Comparison of ENCODE assay signal across 8 cellular contexts in the genomic region with DNA sequence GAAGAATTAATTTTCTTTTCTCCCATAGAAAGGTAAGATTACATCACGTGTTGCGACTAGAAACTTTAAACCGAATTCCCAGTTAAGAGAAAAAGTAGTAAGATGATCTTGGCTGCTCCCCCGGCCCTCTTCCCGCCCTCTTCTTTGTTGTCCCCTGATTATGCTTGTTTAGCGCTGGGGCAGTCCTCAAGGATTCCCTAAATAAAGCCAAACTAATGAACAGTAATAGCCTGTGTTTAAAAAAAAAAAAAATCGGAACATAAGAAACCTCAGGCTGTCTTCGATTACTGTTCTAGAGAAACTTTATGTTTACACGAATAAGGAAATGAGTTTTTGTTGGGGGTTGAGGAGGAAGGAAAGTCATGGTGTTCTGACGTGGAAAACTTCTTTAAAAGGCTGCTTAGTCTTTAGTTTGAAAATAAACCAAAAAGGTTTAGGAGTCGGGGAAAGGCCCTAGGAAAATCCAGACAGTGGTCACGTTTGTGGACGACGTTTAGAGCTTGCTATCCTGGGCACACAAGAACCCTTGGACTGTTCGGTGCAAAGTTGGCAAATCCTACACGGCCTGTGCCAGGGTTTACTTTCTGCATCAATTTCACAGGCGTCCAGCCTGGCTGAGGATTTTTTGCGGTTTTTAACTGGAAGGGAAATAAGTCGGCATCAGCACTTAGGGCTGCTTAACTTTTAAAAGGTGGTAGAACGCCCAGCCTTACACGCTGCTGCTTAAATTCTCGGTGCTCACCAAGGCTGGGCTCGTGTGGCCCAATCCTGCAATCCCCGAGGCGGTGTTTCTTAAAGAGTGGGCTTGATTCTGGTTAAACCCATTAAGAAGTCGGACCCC. TPM values are rescaled to one million over a fixed set of nuclear protein-coding genes. Genes with fewer than 3 reads are reported as not detected.
DNase-seq lines count a peak whose midpoint lies in the region; ATAC-seq and TF ChIP-seq lines count a peak whose summit lies in the region.

No MANE protein-coding gene starts in this region.

- H3K27me3 ChIP-seq in HCT116 (ENCODE audit: insufficient read depth, low read length) (no peaks in the 10 kb centered on the region), body of pancreas (no peaks in the 10 kb centered on the region), gastrocnemius medialis (no peaks in the 10 kb centered on the region)

- POLR2A ChIA-PET in HCT116 (lab: Charles Lee) = interaction anchor here (1.0 kb wide), 1 partner anchor 50 kb away, joined by 4 read pairs; no protein-coding TSS in a partner anchor

- no peaks in the 10 kb centered on the region for H3K9me2 ChIP-seq in HCT116 (ENCODE audit: insufficient read depth)

- 0 out of 4 replicates have a peak, but pooled peaks cover 0 to 1% of the 10 kb centered on the region in 2 experiments for H3K36me3 ChIP-seq in HCT116 (ENCODE audit: control insufficient read depth in 1 of 2, insufficient read depth in 2 of 2, low read length in 2 of 2)
- H3K36me3 ChIP-seq in body of pancreas (replicated peaks in 1 of 2; ENCODE audit: insufficient read depth in 1 of 2, low read depth in 2 of 2) = no peaks in the 10 kb centered on the region
- H3K36me3 ChIP-seq in gastrocnemius medialis = no peaks in the 10 kb centered on the region

- RAD21 ChIA-PET in HCT116 (lab: Charles Lee; ENCODE audit: low non-redundant PET in 1 of 2, low total read pairs in 2 of 2, uncharacterized antibody in 2 of 2, unreplicated experiment in 2 of 2) = no interaction called here

- no TSS peak for BruUV-seq in HCT116 (replicated peaks; lab: Mats Ljungman, UMichigan)

- H2AFZ ChIP-seq in HCT116 (ENCODE audit: low read depth, low read length, poor library complexity, severe bottlenecking) = peak overlapping the region; percentile 87

- TF ChIP-seq CTCF in AG10803 (conservative IDR thresholded peaks at IDR 0.05; ENCODE audit: low read length) = no peak
- TF ChIP-seq CTCF in HCT116 (IDR thresholded peaks at IDR 0.05 in 2 of 3, conservative IDR thresholded peaks at IDR 0.05 in 1 of 3; ENCODE audit: borderline replicate concordance in 1 of 3, insufficient read depth in 1 of 3, low read depth in 2 of 3, low read length in 2 of 3) = no peak
- TF ChIP-seq CTCF in body of pancreas (IDR thresholded peaks at IDR 0.05) = no peak
- no peak for TF ChIP-seq CTCF in gastrocnemius medialis (IDR thresholded peaks at IDR 0.05 in 4 of 5, conservative IDR thresholded peaks at IDR 0.05 in 1 of 5)

- peaks cover 6 to 27% of the 10 kb centered on the region in 2 experiments; a peak in 3 of 4 replicates for H3K4me1 ChIP-seq in HCT116 (ENCODE audit: control insufficient read depth in 1 of 2, insufficient read depth in 2 of 2, low read length in 2 of 2)
- H3K4me1 ChIP-seq in body of pancreas = peaks cover 37% of the 10 kb centered on the region
- peaks cover 42 to 44% of the 10 kb centered on the region in 2 donors for H3K4me1 ChIP-seq in gastrocnemius medialis

- H3K4me3 ChIP-seq in AG10803 (ENCODE audit: low read length) (peak overlapping the region; percentile 82), HCT116 (replicated peaks in 1 of 2; ENCODE audit: low read depth in 1 of 2, low read length in 2 of 2) (peak overlapping the region; percentile 61 to 76), body of pancreas (no peak overlapping the region), iPS-18c (ENCODE audit: insufficient read depth, low read depth, low read length) (peak overlapping the region; percentile 89), gastrocnemius medialis (peak overlapping the region; percentile 72 to 88 (median 80))

- TF ChIP-seq RAD21 in HCT116 (IDR thresholded peaks at IDR 0.05; ENCODE audit: low read depth) = no peak

- H3K27ac ChIP-seq in HCT116 (ENCODE audit: low read depth, low read length) (peak overlapping the region; percentile 71), body of pancreas (peak overlapping the region; percentile 73 to 99 (median 92)), gastrocnemius medialis (peak overlapping the region; percentile 92 to 98 (median 96))

- WGBS in body of pancreas, 2 donors = 0 to 1% methylated on average over 26 of the region's 26 CpGs

- CTCF ChIA-PET in HCT116 (lab: Charles Lee) = interaction anchor here (1.2 kb wide), 1 partner anchor 44 kb away, joined by 3 read pairs; the partner anchor contains the start of genes HMMR and NUDCD2

- H3K4me2 ChIP-seq in HCT116 (ENCODE audit: low read length) = peak overlapping the region; percentile 75

- TF ChIP-seq POLR2A in HCT116 (IDR thresholded peaks at IDR 0.05; ENCODE audit: borderline replicate concordance, extremely low read depth, insufficient read depth, insufficient read length) = peak; percentile 38
- TF ChIP-seq POLR2A in body of pancreas (IDR thresholded peaks at IDR 0.05) = peak in 1 of 3 donors; percentile 20
- no peak for TF ChIP-seq POLR2A in gastrocnemius medialis (IDR thresholded peaks at IDR 0.05)

- peak overlapping the region; percentile 65 for H3K9ac ChIP-seq in HCT116 (ENCODE audit: low read length)

- in situ Hi-C loops in gastrocnemius medialis (cut with MboI; ENCODE audit: low sequenced_read_pairs in 4 of 4) = loop anchor here in 1 of 4 donors (10.0 kb wide), 1 partner anchor 50 kb away; no protein-coding TSS in a partner anchor

- H4K20me1 ChIP-seq in HCT116 (ENCODE audit: insufficient read depth) = no peaks in the 10 kb centered on the region

- H3K9me3 ChIP-seq in HCT116 (ENCODE audit: control insufficient read depth in 1 of 2, insufficient read depth in 1 of 2, low read depth in 1 of 2, low read length in 2 of 2) (no peaks in the 10 kb centered on the region), body of pancreas (no peaks in the 10 kb centered on the region), iPS-18c (ENCODE audit: control insufficient read depth, insufficient read depth, low read length) (no peaks in the 10 kb centered on the region), gastrocnemius medialis (no peaks in the 10 kb centered on the region)

- ATAC-seq in HCT116 (no peak), body of pancreas (peak; percentile 20), gastrocnemius medialis (peak; percentile 31 to 44), HG03045 (IDR thresholded peaks at IDR 0.05; ENCODE audit: unreplicated experiment) (no peak)

- DNase-seq in AG10803 (ENCODE audit: low read depth) (peak; percentile 68), HCT116 (ENCODE audit: low read depth, low spot score) (no peak), SKM-1 (lab: John Stamatoyannopoulos, UW; ENCODE audit: unreplicated experiment) (peak; percentile 33), body of pancreas (peak; percentile 36 to 59 (median 52)), gastrocnemius medialis (peak; percentile 35 to 52), NCI-H2081 treated with DMSO at 0.1 percent for 48 hours (lab: John Stamatoyannopoulos, UW) (no peak)

- intact Hi-C loops in HCT116 (cut with micrococcal nuclease) (loop anchor here (2.0 kb wide), 1 partner anchor 44 kb away; the partner anchor contains the start of genes HMMR and NUDCD2), body of pancreas (cut with DNase I) (no loop called here), gastrocnemius medialis (cut with DNase I; ENCODE audit: low total_unique reads) (loop anchor here (1.0 kb wide), 1 partner anchor 31 kb away; no protein-coding TSS in a partner anchor)

- H3K79me2 ChIP-seq in HCT116 (ENCODE audit: insufficient read depth, low read length) = peaks cover 37% of the 10 kb centered on the region

TF ChIP-seq in HCT116, 20 proteins besides CTCF, POLR2A, EP300 and RAD21:
- no peak for TF ChIP-seq SIN3A (IDR thresholded peaks at IDR 0.05; ENCODE audit: low read depth)

RNA-seq across cellular contexts. Expression of gene MAT2B, which starts 1.1 kb away (rescaled TPM):
- total RNA-seq in HCT116 (2021; ENCODE audit: unreplicated experiment) (45.9 TPM), body of pancreas (10 to 100 TPM; 18.5 to 29.1 TPM), gastrocnemius medialis (10 to 100 TPM; 26.6 to 44.7 (median 32.1) TPM)
- polyA plus RNA-seq in HCT116 (2012) = 22.9 and 26.1 TPM in 2 replicates

RNA-seq across cellular contexts. Expression of gene HMMR, which starts 43.9 kb away (rescaled TPM):
- total RNA-seq in HCT116 (2021; ENCODE audit: unreplicated experiment) (54.9 TPM), body of pancreas (not detected), gastrocnemius medialis (1 to 10 TPM in 1 of 4 donors, under 1 TPM in 3; 0.12 to 1.3 (median 0.55) TPM)
- polyA plus RNA-seq in HCT116 (2012) = 17.9 and 33.2 TPM in 2 replicates

RNA-seq across cellular contexts. Expression of gene NUDCD2, which starts 44.4 kb away (rescaled TPM):
- total RNA-seq in HCT116 (2021; ENCODE audit: unreplicated experiment) (56.8 TPM), body of pancreas (1 to 10 TPM; 2.0 to 4.2 TPM), gastrocnemius medialis (1 to 10 TPM; 4.2 to 9.1 (median 5.1) TPM)
- 18.2 and 24.7 TPM in 2 replicates for polyA plus RNA-seq in HCT116 (2012)

Comparison
In these comparisons a context has a peak if more than half of its experiments do, and no peak if none do; other contexts are left out.
1. DNase-seq: peak in AG10803 (single experiment), SKM-1 (single experiment), body of pancreas (4 of 4) and gastrocnemius medialis (2 of 2); none in HCT116 (single experiment) and NCI-H2081 treated with DMSO at 0.1 percent for 48 hours (single experiment).
2. H3K4me3 ChIP-seq: peak in AG10803 (single experiment), HCT116 (2 of 2), iPS-18c (single experiment) and gastrocnemius medialis (4 of 4); none in body of pancreas (0 of 2).
3. ATAC-seq: peak in body of pancreas (single experiment) and gastrocnemius medialis (2 of 2); none in HCT116 (single experiment) and HG03045 (single experiment).
4. RNA of gene HMMR, which starts 43.9 kb away (total RNA-seq): 54.9 TPM in HCT116 (single experiment); 0.12 to 1.3 TPM in gastrocnemius medialis and not detected in body of pancreas; every median in the first group is over 10 times any median in the second.
5. Peak in every context shown above with its lines, with median percentiles within 50 percentile points of each other: H3K27ac ChIP-seq.